In genomic region chr1:12473596-12474329, GRCh38 we compare ENCODE assay signal across 12 cellular contexts.
DNase-seq lines count a peak whose midpoint lies in the region; ATAC-seq and TF ChIP-seq lines count a peak whose summit lies in the region.
"Had no signal": no experiment of that assay in that cellular context is flagged by ENCODE, and none has a peak within 500 bp of the region (broad histone marks: within the 10 kb centered on the region; RNA-seq: fewer than 3 reads in every experiment).

No MANE protein-coding gene starts in this region.

- TF ChIP-seq CTCF in breast epithelium (IDR thresholded peaks at IDR 0.05) (no peak), mammary epithelial cell (conservative IDR thresholded peaks at IDR 0.05 in 1 of 2, IDR thresholded peaks at IDR 0.05 in 1 of 2; ENCODE audit: extremely low read depth in 1 of 2, insufficient read depth in 1 of 2, low read depth in 1 of 2, low read length in 2 of 2) (no peak), coronary artery (IDR thresholded peaks at IDR 0.05) (no peak)

- CTCF ChIA-PET in mammary epithelial cell (lab: Charles Lee; ENCODE audit: low non-redundant PET): no interaction called here

- no peaks in the 10 kb centered on the region for H4K20me1 ChIP-seq in mammary epithelial cell (ENCODE audit: insufficient read depth, low read length)

- no peaks in the 10 kb centered on the region for H3K27me3 ChIP-seq in breast epithelium
- H3K27me3 ChIP-seq in mammary epithelial cell (ENCODE audit: insufficient read depth, low read length): no peaks in the 10 kb centered on the region
- no peaks in the 10 kb centered on the region for H3K27me3 ChIP-seq in muscle layer of duodenum (ENCODE audit: low read depth, low read length)

- H3K9me3 ChIP-seq in breast epithelium (no peaks in the 10 kb centered on the region), mammary epithelial cell (replicated peaks; ENCODE audit: insufficient read depth, low read length) (no peaks in the 10 kb centered on the region), muscle layer of duodenum (ENCODE audit: control insufficient read depth in 1 of 2, low read length in 2 of 2) (no peaks in the 10 kb centered on the region)

- dilution Hi-C loops in mammary epithelial cell (cut with HindIII; ENCODE audit: low sequenced_read_pairs): no loop called here

- no peak for TF ChIP-seq POLR2A in breast epithelium (IDR thresholded peaks at IDR 0.05)

- H2AFZ ChIP-seq in mammary epithelial cell (ENCODE audit: low read depth, low read length): no peak overlapping the region

- ATAC-seq in HG02571 (IDR thresholded peaks at IDR 0.05; ENCODE audit: unreplicated experiment): no peak
- ATAC-seq: HCT116 had no signal

- in situ Hi-C loops in mammary epithelial cell (cut with MboI; ENCODE audit: low sequenced_read_pairs in 2 of 2): no loop called here

- DNase-seq in breast epithelium (ENCODE audit: low spot score in 2 of 2) (no peak), mammary epithelial cell (no peak), coronary artery (ENCODE audit: low spot score) (no peak), NK-92 (lab: John Stamatoyannopoulos, UW; ENCODE audit: unreplicated experiment) (no peak), GDM1 (lab: John Stamatoyannopoulos, UW) (no peak), NCI-H2029 treated with DMSO at 0.1 percent for 48 hours (lab: John Stamatoyannopoulos, UW) (no peak)
- DNase-seq: C1 segment of cervical spinal cord, midbrain, NCI-H748 treated with DMSO at 0.1 percent for 48 hours had no signal

- H3K4me2 ChIP-seq in mammary epithelial cell (ENCODE audit: insufficient read depth, low read depth, low read length): no peak overlapping the region

- H3K9ac ChIP-seq in mammary epithelial cell (ENCODE audit: insufficient read depth, low read length): no peak overlapping the region

- 62% methylated on average over 11 of the region's 11 CpGs for WGBS in mammary epithelial cell (ENCODE audit: low coverage, missing lambda C conversion rate)

- H3K4me3 ChIP-seq in breast epithelium (no peak overlapping the region), mammary epithelial cell (replicated peaks in 1 of 3; ENCODE audit: insufficient read depth in 1 of 3, low read depth in 2 of 3, low read length in 3 of 3) (no peak overlapping the region), coronary artery (no peak overlapping the region), muscle layer of duodenum (ENCODE audit: low read depth in 1 of 2, low read length in 2 of 2) (peak overlapping the region in 1 of 2 donors; percentile 3)

- H3K4me1 ChIP-seq in breast epithelium: peaks cover 14 to 16% of the 10 kb centered on the region in 2 donors
- H3K4me1 ChIP-seq in mammary epithelial cell (ENCODE audit: insufficient read depth, low read length): peaks cover 30% of the 10 kb centered on the region
- H3K4me1 ChIP-seq in muscle layer of duodenum (ENCODE audit: control insufficient read depth in 1 of 2, insufficient read depth in 2 of 2, low read length in 2 of 2): peaks cover 35 to 42% of the 10 kb centered on the region in 2 donors

- H3K36me3 ChIP-seq in breast epithelium (no peaks in the 10 kb centered on the region), mammary epithelial cell (ENCODE audit: insufficient read depth, low read length) (no peaks in the 10 kb centered on the region), muscle layer of duodenum (ENCODE audit: control insufficient read depth in 1 of 2, insufficient read depth in 2 of 2, low read length in 2 of 2) (no peaks in the 10 kb centered on the region)

- BruUV-seq in mammary epithelial cell (replicated peaks; lab: Mats Ljungman, UMichigan): no TSS peak

- no peaks in the 10 kb centered on the region for H3K79me2 ChIP-seq in mammary epithelial cell (ENCODE audit: insufficient read depth, low read length)

- peak overlapping the region; percentile 64 to 85 for H3K27ac ChIP-seq in breast epithelium
- H3K27ac ChIP-seq in mammary epithelial cell (ENCODE audit: insufficient read depth, low read depth, low read length): no peak overlapping the region
- peak overlapping the region; percentile 51 to 85 for H3K27ac ChIP-seq in coronary artery
- peak overlapping the region; percentile 62 for H3K27ac ChIP-seq in muscle layer of duodenum (ENCODE audit: low read length)

- intact Hi-C loops in breast epithelium (cut with DNase I; ENCODE audit: low total_unique reads) (no loop called here), mammary epithelial cell (cut with micrococcal nuclease) (no loop called here)
